Comparison of ENCODE assay signal across 32 cellular contexts in genomic region chr6:98239057-98239456, GRCh38.
"Had no signal": no experiment of that assay in that cellular context is flagged by ENCODE, and none has a peak within 500 bp of the region (broad histone marks: within the 10 kb centered on the region; RNA-seq: fewer than 3 reads in every experiment).

No MANE protein-coding gene starts in this region.

- H3K36me3 Mint-ChIP-seq: activated CD4-positive, alpha-beta memory T cell treated with anti-CD3 and anti-CD28 coated beads for 36 hours; activated CD8-positive, alpha-beta memory T cell treated with anti-CD3 and anti-CD28 coated beads, Interleukin-2, amount 10 ng/mL, durations not matched to agents 7 days and 5 days; activated naive CD4-positive, alpha-beta T cell treated with anti-CD3 and anti-CD28 coated beads, Interleukin-2, amount 50 U/mL, for 24 hours; activated naive CD8-positive, alpha-beta T cell treated with anti-CD3 and anti-CD28 coated beads for 36 hours had no signal

- H3K4me1 ChIP-seq: adrenal gland, body of pancreas, colonic mucosa, esophagus squamous epithelium, gastroesophageal sphincter had no signal

- H3K9me3 ChIP-seq: adrenal gland, body of pancreas, colonic mucosa, esophagus squamous epithelium, gastroesophageal sphincter had no signal

- DNase-seq: activated CD4-positive, alpha-beta memory T cell treated with anti-CD3 and anti-CD28 coated beads for 36 hours; activated CD4-positive, alpha-beta T cell treated with anti-CD3 and anti-CD28 coated beads for 36 hours; activated CD4-positive, alpha-beta T cell treated with anti-CD3 and anti-CD28 coated beads, Interleukin-2, amount 10 ng/mL, durations not matched to agents 24 days and 14 days; activated CD4-positive, CD25-positive, alpha-beta regulatory T cell; activated CD4-positive, CD25-positive, alpha-beta regulatory T cell treated with anti-CD3 and anti-CD28 coated beads, Interleukin-2, amount 50 U/mL, for 72 hours; activated CD8-positive, alpha-beta memory T cell treated with anti-CD3 and anti-CD28 coated beads, Interleukin-2, amount 10 ng/mL, durations not matched to agents 7 days and 5 days; activated CD8-positive, alpha-beta memory T cell treated with anti-CD3 and anti-CD28 coated beads, Interleukin-2, amount 50 U/mL, for 4 hours; activated CD8-positive, alpha-beta T cell treated with anti-CD3 and anti-CD28 coated beads, Interleukin-2, amount 10 ng/mL, durations not matched to agents 7 days and 5 days; activated effector memory CD4-positive, alpha-beta T cell treated with anti-CD3 and anti-CD28 coated beads, Interleukin-2, amount 50 U/mL, for 16 hours; activated naive CD4-positive, alpha-beta T cell treated with anti-CD3 and anti-CD28 coated beads for 36 hours; activated naive CD8-positive, alpha-beta T cell treated with anti-CD3 and anti-CD28 coated beads for 36 hours; activated naive CD8-positive, alpha-beta T cell treated with anti-CD3 and anti-CD28 coated beads, Interleukin-2, amount 50 U/mL, for 24 hours; activated T-cell treated with anti-CD3 and anti-CD28 coated beads, Interleukin-2, amount 50 U/mL, for 1 hour; activated T-cell treated with anti-CD3 and anti-CD28 coated beads, Interleukin-2, amount 50 U/mL, for 48 hours; adrenal gland; amygdala; aorta; body of pancreas; central memory CD4-positive, alpha-beta T cell; cerebellar nuclear complex; colonic mucosa; effector CD8-positive, alpha-beta T cell; esophagus squamous epithelium; foreskin melanocyte; T-helper 2 cell had no signal

- H3K4me1 Mint-ChIP-seq: activated CD4-positive, alpha-beta T cell treated with anti-CD3 and anti-CD28 coated beads for 36 hours; activated CD4-positive, alpha-beta T cell treated with anti-CD3 and anti-CD28 coated beads, Interleukin-2, amount 10 ng/mL, durations not matched to agents 24 days and 14 days; activated CD8-positive, alpha-beta memory T cell treated with anti-CD3 and anti-CD28 coated beads, Interleukin-2, amount 10 ng/mL, durations not matched to agents 7 days and 5 days; activated naive CD4-positive, alpha-beta T cell treated with anti-CD3 and anti-CD28 coated beads, Interleukin-2, amount 50 U/mL, for 24 hours; activated naive CD8-positive, alpha-beta T cell treated with anti-CD3 and anti-CD28 coated beads for 36 hours; activated naive CD8-positive, alpha-beta T cell treated with anti-CD3 and anti-CD28 coated beads, Interleukin-2, amount 50 U/mL, for 24 hours had no signal

- H3K27me3 ChIP-seq: adrenal gland, body of pancreas, colonic mucosa, esophagus squamous epithelium, gastroesophageal sphincter had no signal

- ATAC-seq: activated CD4-positive, alpha-beta T cell treated with anti-CD3 and anti-CD28 coated beads for 36 hours; activated CD8-positive, alpha-beta memory T cell treated with anti-CD3 and anti-CD28 coated beads, Interleukin-2, amount 10 ng/mL, durations not matched to agents 7 days and 5 days; activated CD8-positive, alpha-beta T cell treated with anti-CD3 and anti-CD28 coated beads, Interleukin-2, amount 10 ng/mL, durations not matched to agents 7 days and 5 days; activated naive CD8-positive, alpha-beta T cell treated with anti-CD3 and anti-CD28 coated beads, Interleukin-2, amount 50 U/mL, for 24 hours; body of pancreas; gastroesophageal sphincter had no signal

- H3K27ac Mint-ChIP-seq: activated CD4-positive, alpha-beta memory T cell treated with anti-CD3 and anti-CD28 coated beads for 36 hours; activated CD4-positive, alpha-beta T cell treated with anti-CD3 and anti-CD28 coated beads for 36 hours; activated CD4-positive, alpha-beta T cell treated with anti-CD3 and anti-CD28 coated beads, Interleukin-2, amount 10 ng/mL, durations not matched to agents 24 days and 14 days; activated CD8-positive, alpha-beta memory T cell treated with anti-CD3 and anti-CD28 coated beads, Interleukin-2, amount 10 ng/mL, durations not matched to agents 7 days and 5 days; activated CD8-positive, alpha-beta T cell treated with anti-CD3 and anti-CD28 coated beads, Interleukin-2, amount 10 ng/mL, durations not matched to agents 7 days and 5 days; activated naive CD4-positive, alpha-beta T cell treated with anti-CD3 and anti-CD28 coated beads for 36 hours; activated naive CD4-positive, alpha-beta T cell treated with anti-CD3 and anti-CD28 coated beads, Interleukin-2, amount 50 U/mL, for 24 hours; activated naive CD8-positive, alpha-beta T cell treated with anti-CD3 and anti-CD28 coated beads for 36 hours; activated naive CD8-positive, alpha-beta T cell treated with anti-CD3 and anti-CD28 coated beads, Interleukin-2, amount 50 U/mL, for 24 hours; activated T-helper 1 cell treated with anti-CD3 and anti-CD28 coated beads, Interleukin-12 subunit alpha, Interleukin-12 subunit beta, Interleukin-2, Interleukin-4 antibody, amounts not matched to agents 30 ng/mL and 10 ng/mL and 1 ng/mL, durations not matched to agents 14 hours and 24 hours and 36 hours; activated T-helper 2 cell treated with anti-CD3 and anti-CD28 coated beads, Interferon-gamma antibody, Interleukin-2, Interleukin-4, amounts not matched to agents 10 μg/mL and 5 μg/mL and 100 μg/mL, durations not matched to agents 14 hours and 24 hours and 36 hours had no signal

- H3K4me3 ChIP-seq: adrenal gland, body of pancreas, colonic mucosa, esophagus squamous epithelium, gastroesophageal sphincter had no signal

- H3K4me3 Mint-ChIP-seq: activated CD4-positive, alpha-beta memory T cell treated with anti-CD3 and anti-CD28 coated beads for 36 hours; activated CD4-positive, alpha-beta T cell treated with anti-CD3 and anti-CD28 coated beads for 36 hours; activated CD4-positive, alpha-beta T cell treated with anti-CD3 and anti-CD28 coated beads, Interleukin-2, amount 10 ng/mL, durations not matched to agents 24 days and 14 days; activated CD8-positive, alpha-beta memory T cell treated with anti-CD3 and anti-CD28 coated beads, Interleukin-2, amount 10 ng/mL, durations not matched to agents 7 days and 5 days; activated CD8-positive, alpha-beta T cell treated with anti-CD3 and anti-CD28 coated beads, Interleukin-2, amount 10 ng/mL, durations not matched to agents 7 days and 5 days; activated naive CD4-positive, alpha-beta T cell treated with anti-CD3 and anti-CD28 coated beads for 36 hours; activated naive CD4-positive, alpha-beta T cell treated with anti-CD3 and anti-CD28 coated beads, Interleukin-2, amount 50 U/mL, for 24 hours; activated naive CD8-positive, alpha-beta T cell treated with anti-CD3 and anti-CD28 coated beads for 36 hours; activated naive CD8-positive, alpha-beta T cell treated with anti-CD3 and anti-CD28 coated beads, Interleukin-2, amount 50 U/mL, for 24 hours; activated T-helper 1 cell treated with anti-CD3 and anti-CD28 coated beads, Interleukin-12 subunit alpha, Interleukin-12 subunit beta, Interleukin-2, Interleukin-4 antibody, amounts not matched to agents 30 ng/mL and 10 ng/mL and 1 ng/mL, durations not matched to agents 14 hours and 24 hours and 36 hours had no signal

- H3K27me3 Mint-ChIP-seq: activated CD4-positive, alpha-beta memory T cell treated with anti-CD3 and anti-CD28 coated beads for 36 hours; activated CD4-positive, alpha-beta T cell treated with anti-CD3 and anti-CD28 coated beads for 36 hours; activated CD4-positive, alpha-beta T cell treated with anti-CD3 and anti-CD28 coated beads, Interleukin-2, amount 10 ng/mL, durations not matched to agents 24 days and 14 days; activated CD8-positive, alpha-beta memory T cell treated with anti-CD3 and anti-CD28 coated beads, Interleukin-2, amount 10 ng/mL, durations not matched to agents 7 days and 5 days; activated naive CD4-positive, alpha-beta T cell treated with anti-CD3 and anti-CD28 coated beads, Interleukin-2, amount 50 U/mL, for 24 hours; activated naive CD8-positive, alpha-beta T cell treated with anti-CD3 and anti-CD28 coated beads for 36 hours; activated naive CD8-positive, alpha-beta T cell treated with anti-CD3 and anti-CD28 coated beads, Interleukin-2, amount 50 U/mL, for 24 hours had no signal

- FAIRE-seq: endometrium, endothelial cell of umbilical vein had no signal

- H3K27ac ChIP-seq: adrenal gland, body of pancreas, colonic mucosa, epithelial cell of prostate, esophagus squamous epithelium, gastroesophageal sphincter had no signal

- H3K36me3 ChIP-seq: adrenal gland, colonic mucosa, esophagus squamous epithelium, gastroesophageal sphincter had no signal

- H3K9me3 Mint-ChIP-seq: activated naive CD4-positive, alpha-beta T cell treated with anti-CD3 and anti-CD28 coated beads, Interleukin-2, amount 50 U/mL, for 24 hours had no signal
